In genomic region chr17:27245230-27245696, GRCh38 we compare ENCODE assay signal across 1 cellular context.
TF ChIP-seq lines count a peak whose summit lies in the region.

No MANE protein-coding gene starts in this region.

TF ChIP-seq in GM12878, 131 proteins besides CTCF, POLR2A, EP300 and RAD21 (continued from another document):
- TF ChIP-seq, protein P1, sequence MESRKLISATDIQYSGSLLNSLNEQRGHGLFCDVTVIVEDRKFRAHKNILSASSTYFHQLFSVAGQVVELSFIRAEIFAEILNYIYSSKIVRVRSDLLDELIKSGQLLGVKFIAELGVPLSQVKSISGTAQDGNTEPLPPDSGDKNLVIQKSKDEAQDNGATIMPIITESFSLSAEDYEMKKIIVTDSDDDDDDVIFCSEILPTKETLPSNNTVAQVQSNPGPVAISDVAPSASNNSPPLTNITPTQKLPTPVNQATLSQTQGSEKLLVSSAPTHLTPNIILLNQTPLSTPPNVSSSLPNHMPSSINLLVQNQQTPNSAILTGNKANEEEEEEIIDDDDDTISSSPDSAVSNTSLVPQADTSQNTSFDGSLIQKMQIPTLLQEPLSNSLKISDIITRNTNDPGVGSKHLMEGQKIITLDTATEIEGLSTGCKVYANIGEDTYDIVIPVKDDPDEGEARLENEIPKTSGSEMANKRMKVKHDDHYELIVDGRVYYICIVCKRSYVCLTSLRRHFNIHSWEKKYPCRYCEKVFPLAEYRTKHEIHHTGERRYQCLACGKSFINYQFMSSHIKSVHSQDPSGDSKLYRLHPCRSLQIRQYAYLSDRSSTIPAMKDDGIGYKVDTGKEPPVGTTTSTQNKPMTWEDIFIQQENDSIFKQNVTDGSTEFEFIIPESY (IDR thresholded peaks at IDR 0.05), result no peak
- TF ChIP-seq NR2C2 (IDR thresholded peaks at IDR 0.05; ENCODE audit: borderline replicate concordance, control insufficient read depth, insufficient read length, low read depth), result no peak
- TF ChIP-seq SMAD1 (IDR thresholded peaks at IDR 0.05; ENCODE audit: low read depth, partially characterized antibody), result no peak
- TF ChIP-seq DPF2 (IDR thresholded peaks at IDR 0.05), result no peak
- no peak for TF ChIP-seq ATF7 (IDR thresholded peaks at IDR 0.05; ENCODE audit: low read depth)
- TF ChIP-seq CUX1 (IDR thresholded peaks at IDR 0.05; ENCODE audit: insufficient replicate concordance, low read depth, low read length), result no peak
- TF ChIP-seq TCF3 (IDR thresholded peaks at IDR 0.05; ENCODE audit: borderline replicate concordance, insufficient read depth, low read depth, low read length), result peak; percentile 97
- TF ChIP-seq, protein P2, sequence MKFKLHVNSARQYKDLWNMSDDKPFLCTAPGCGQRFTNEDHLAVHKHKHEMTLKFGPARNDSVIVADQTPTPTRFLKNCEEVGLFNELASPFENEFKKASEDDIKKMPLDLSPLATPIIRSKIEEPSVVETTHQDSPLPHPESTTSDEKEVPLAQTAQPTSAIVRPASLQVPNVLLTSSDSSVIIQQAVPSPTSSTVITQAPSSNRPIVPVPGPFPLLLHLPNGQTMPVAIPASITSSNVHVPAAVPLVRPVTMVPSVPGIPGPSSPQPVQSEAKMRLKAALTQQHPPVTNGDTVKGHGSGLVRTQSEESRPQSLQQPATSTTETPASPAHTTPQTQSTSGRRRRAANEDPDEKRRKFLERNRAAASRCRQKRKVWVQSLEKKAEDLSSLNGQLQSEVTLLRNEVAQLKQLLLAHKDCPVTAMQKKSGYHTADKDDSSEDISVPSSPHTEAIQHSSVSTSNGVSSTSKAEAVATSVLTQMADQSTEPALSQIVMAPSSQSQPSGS (IDR thresholded peaks at IDR 0.05; ENCODE audit: low read length), result no peak
- TF ChIP-seq SMC3 (IDR thresholded peaks at IDR 0.05; ENCODE audit: borderline replicate concordance, low read length), result peak; percentile 94
- no peak for TF ChIP-seq NFXL1 (IDR thresholded peaks at IDR 0.05; ENCODE audit: borderline replicate concordance)
- no peak for TF ChIP-seq HDAC2 (IDR thresholded peaks at IDR 0.05)
- no peak for TF ChIP-seq POLR2AphosphoS5 (IDR thresholded peaks at IDR 0.05; ENCODE audit: low read length)
- TF ChIP-seq SRF (IDR thresholded peaks at IDR 0.05; ENCODE audit: low read depth in 2 of 2, low read length in 2 of 2), result no peak
- no peak for TF ChIP-seq EGR1 (IDR thresholded peaks at IDR 0.05; ENCODE audit: borderline replicate concordance in 1 of 2, low read depth in 2 of 2, low read length in 2 of 2)
- TF ChIP-seq ZNF687 (IDR thresholded peaks at IDR 0.05), result no peak
- TF ChIP-seq, protein P3, sequence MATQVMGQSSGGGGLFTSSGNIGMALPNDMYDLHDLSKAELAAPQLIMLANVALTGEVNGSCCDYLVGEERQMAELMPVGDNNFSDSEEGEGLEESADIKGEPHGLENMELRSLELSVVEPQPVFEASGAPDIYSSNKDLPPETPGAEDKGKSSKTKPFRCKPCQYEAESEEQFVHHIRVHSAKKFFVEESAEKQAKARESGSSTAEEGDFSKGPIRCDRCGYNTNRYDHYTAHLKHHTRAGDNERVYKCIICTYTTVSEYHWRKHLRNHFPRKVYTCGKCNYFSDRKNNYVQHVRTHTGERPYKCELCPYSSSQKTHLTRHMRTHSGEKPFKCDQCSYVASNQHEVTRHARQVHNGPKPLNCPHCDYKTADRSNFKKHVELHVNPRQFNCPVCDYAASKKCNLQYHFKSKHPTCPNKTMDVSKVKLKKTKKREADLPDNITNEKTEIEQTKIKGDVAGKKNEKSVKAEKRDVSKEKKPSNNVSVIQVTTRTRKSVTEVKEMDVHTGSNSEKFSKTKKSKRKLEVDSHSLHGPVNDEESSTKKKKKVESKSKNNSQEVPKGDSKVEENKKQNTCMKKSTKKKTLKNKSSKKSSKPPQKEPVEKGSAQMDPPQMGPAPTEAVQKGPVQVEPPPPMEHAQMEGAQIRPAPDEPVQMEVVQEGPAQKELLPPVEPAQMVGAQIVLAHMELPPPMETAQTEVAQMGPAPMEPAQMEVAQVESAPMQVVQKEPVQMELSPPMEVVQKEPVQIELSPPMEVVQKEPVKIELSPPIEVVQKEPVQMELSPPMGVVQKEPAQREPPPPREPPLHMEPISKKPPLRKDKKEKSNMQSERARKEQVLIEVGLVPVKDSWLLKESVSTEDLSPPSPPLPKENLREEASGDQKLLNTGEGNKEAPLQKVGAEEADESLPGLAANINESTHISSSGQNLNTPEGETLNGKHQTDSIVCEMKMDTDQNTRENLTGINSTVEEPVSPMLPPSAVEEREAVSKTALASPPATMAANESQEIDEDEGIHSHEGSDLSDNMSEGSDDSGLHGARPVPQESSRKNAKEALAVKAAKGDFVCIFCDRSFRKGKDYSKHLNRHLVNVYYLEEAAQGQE (IDR thresholded peaks at IDR 0.05; ENCODE audit: low read depth, low read length), result no peak
